Comparison of ENCODE assay signal across 8 cellular contexts in genomic region chr1:8560611-8561544, GRCh38.
DNase-seq lines count a peak whose midpoint lies in the region; ATAC-seq, FAIRE-seq and TF ChIP-seq lines count a peak whose summit lies in the region.

No MANE protein-coding gene starts in this region.

- TF ChIP-seq CTCF in cardiac fibroblast (IDR thresholded peaks at IDR 0.05; ENCODE audit: low read depth, low read length), result peak; percentile 84
- TF ChIP-seq CTCF in thyroid gland (IDR thresholded peaks at IDR 0.05), result peak; percentile 54 to 96 (median 86)

- H3K36me3 ChIP-seq in thyroid gland, result no peaks in the 10 kb centered on the region

- peak; percentile 94 for FAIRE-seq in A204.1 (lab: Jason Lieb, UNC)

- H3K4me3 ChIP-seq in cardiac fibroblast (replicated peaks in 1 of 2; ENCODE audit: low read depth in 2 of 2, low read length in 2 of 2) (no peak overlapping the region), thyroid gland (replicated peaks in 1 of 3) (no peak overlapping the region)

- peaks cover 31 to 42% of the 10 kb centered on the region in 2 donors for H3K4me1 ChIP-seq in thyroid gland

- peak in 1 of 2 donors; percentile 11 for TF ChIP-seq POLR2A in thyroid gland (IDR thresholded peaks at IDR 0.05)

- H3K27me3 ChIP-seq in thyroid gland, result no peaks in the 10 kb centered on the region

- ATAC-seq in left lobe of liver, result peak; percentile 95

- H3K9me3 ChIP-seq in thyroid gland, result no peaks in the 10 kb centered on the region

- peak overlapping the region; percentile 27 to 51 (median 47) for H3K27ac ChIP-seq in thyroid gland

- WGBS in thyroid gland, 2 donors, result 15 to 23% methylated on average over 2 of the region's 2 CpGs

- DNase-seq in EL, result peak; percentile 38
- DNase-seq in KG1 (lab: John Stamatoyannopoulos, UW), result peak; percentile 23
- peak; percentile 66 for DNase-seq in RKO (ENCODE audit: low spot score)
- peak; percentile 68 to 69 for DNase-seq in cardiac fibroblast (ENCODE audit: low read depth in 2 of 2)
- no peak for DNase-seq in left lobe of liver (ENCODE audit: low spot score)
- no peak for DNase-seq in thyroid gland
- DNase-seq in NCI-H2107 (lab: John Stamatoyannopoulos, UW), result no peak

- intact Hi-C loops in thyroid gland (cut with DNase I), result loop anchor here (5.0 to 10.0 kb wide), 2 partner anchors 114 to 166 kb away; no protein-coding TSS in a partner anchor

Comparison
In these comparisons a context has a peak if more than half of its experiments do, and no peak if none do; other contexts are left out.
1. DNase-seq: peak in EL (single experiment), KG1 (single experiment), RKO (single experiment) and cardiac fibroblast (2 of 2); none in left lobe of liver (single experiment), thyroid gland (0 of 2) and NCI-H2107 (single experiment).